Comparison of ENCODE assay signal across 8 cellular contexts in genomic region chr1:52055854-52056109, GRCh38. TPM values are rescaled to one million over a fixed set of nuclear protein-coding genes. Genes with fewer than 3 reads are reported as not detected.
DNase-seq lines count a peak whose midpoint lies in the region; ATAC-seq and TF ChIP-seq lines count a peak whose summit lies in the region.

No MANE protein-coding gene starts in this region.

- peak overlapping the region; percentile 86 for H2AFZ ChIP-seq in parathyroid adenoma

- TF ChIP-seq CTCF in Calu3 (IDR thresholded peaks at IDR 0.05; ENCODE audit: unreplicated experiment) (no peak), Panc1 (IDR thresholded peaks at IDR 0.05) (no peak), epithelial cell of proximal tubule (conservative IDR thresholded peaks at IDR 0.05; ENCODE audit: low read depth, low read length) (no peak), parathyroid adenoma (IDR thresholded peaks at IDR 0.05) (no peak)

- H3K36me3 Mint-ChIP-seq in Calu3 (ENCODE audit: insufficient read depth, unreplicated experiment), result peaks cover 83% of the 10 kb centered on the region

- peak overlapping the region; percentile 93 for H3K4me3 Mint-ChIP-seq in Calu3 (ENCODE audit: low read depth, unreplicated experiment)

- H3K27me3 Mint-ChIP-seq in Calu3 (ENCODE audit: unreplicated experiment), result no peaks in the 10 kb centered on the region

- in situ Hi-C loops in Panc1 (cut with HindIII; ENCODE audit: low pct_unique_long_range_greater_than_20kb, low sequenced_read_pairs), result no loop called here

- H3K27ac ChIP-seq in Panc1 (ENCODE audit: low read length) (peak overlapping the region; percentile 100), parathyroid adenoma (peak overlapping the region; percentile 81)

- no peaks in the 10 kb centered on the region for H3K9me3 Mint-ChIP-seq in Calu3 (ENCODE audit: low read depth, unreplicated experiment)

- H3K9me3 ChIP-seq in Panc1 (ENCODE audit: control insufficient read depth, insufficient read depth, low read depth, low read length) (no peaks in the 10 kb centered on the region), parathyroid adenoma (ENCODE audit: control insufficient read depth, low read length) (no peaks in the 10 kb centered on the region)

- H3K4me1 ChIP-seq in Panc1 (ENCODE audit: control insufficient read depth, insufficient read depth, low read length), result peaks cover 25% of the 10 kb centered on the region
- peaks cover 3% of the 10 kb centered on the region for H3K4me1 ChIP-seq in parathyroid adenoma

- H3K4me2 ChIP-seq in parathyroid adenoma (ENCODE audit: low read length), result peak overlapping the region; percentile 90

- peak overlapping the region; percentile 83 for H3K27ac Mint-ChIP-seq in Calu3 (ENCODE audit: unreplicated experiment)

- ATAC-seq in Panc1 (no peak), left colon (no peak), HG02973 (IDR thresholded peaks at IDR 0.05; ENCODE audit: unreplicated experiment) (no peak)

- H3K4me1 Mint-ChIP-seq in Calu3 (ENCODE audit: low read depth, unreplicated experiment), result peaks cover 40% of the 10 kb centered on the region

- CTCF ChIA-PET in Calu3 (lab: Charles Lee), result interaction anchor here (1.2 kb wide), 1 partner anchor 24 kb away, joined by 3 read pairs; no protein-coding TSS in a partner anchor
- CTCF ChIA-PET in Panc1 (lab: Charles Lee), result interaction anchor here (0.6 kb wide), 1 partner anchor 62 kb away, joined by 4 read pairs; no protein-coding TSS in a partner anchor

- no peak overlapping the region for H3K9ac ChIP-seq in parathyroid adenoma

- peaks cover 37% of the 10 kb centered on the region for H3K36me3 ChIP-seq in Panc1 (ENCODE audit: control insufficient read depth, insufficient read depth, low read length)
- no peaks in the 10 kb centered on the region for H3K36me3 ChIP-seq in parathyroid adenoma (ENCODE audit: control insufficient read depth, insufficient read depth, low read length)

- POLR2A ChIA-PET in Panc1 (lab: Charles Lee), result interaction anchor here (1.2 kb wide), 1 partner anchor 26 kb away, joined by 4 read pairs; no protein-coding TSS in a partner anchor

- no peak for DNase-seq in Calu3
- DNase-seq in Panc1 (ENCODE audit: low read depth, low spot score), result no peak
- no peak for DNase-seq in epithelial cell of proximal tubule (ENCODE audit: low read depth)
- DNase-seq in left colon, result no peak
- no peak for DNase-seq in stimulated activated CD4-positive, alpha-beta T cell treated with anti-CD3 and anti-CD28 coated beads, Interleukin-1b, Interleukin-23, amount 100 ng/mL, for 48 hours
- no peak for DNase-seq in cerebellar nuclear complex (lab: John Stamatoyannopoulos, UW)

- H3K27me3 ChIP-seq in Panc1 (ENCODE audit: control insufficient read depth, insufficient read depth, low read length) (no peaks in the 10 kb centered on the region), parathyroid adenoma (ENCODE audit: control insufficient read depth, insufficient read depth, low read length) (no peaks in the 10 kb centered on the region)

- H3K79me2 ChIP-seq in parathyroid adenoma, result peaks cover 12% of the 10 kb centered on the region

- intact Hi-C loops in Calu3 (cut with micrococcal nuclease; ENCODE audit: unreplicated experiment), result loop anchor here (1.0 kb wide), 1 partner anchor 22 kb away; the partner anchor contains the start of gene KTI12
- intact Hi-C loops in Panc1 (cut with micrococcal nuclease; ENCODE audit: unreplicated experiment), result no loop called here
- intact Hi-C loops in left colon (cut with DNase I, micrococcal nuclease), result no loop called here

- H3K4me3 ChIP-seq in Panc1 (ENCODE audit: low read depth in 2 of 2, low read length in 2 of 2) (peak overlapping the region; percentile 100), epithelial cell of proximal tubule (ENCODE audit: low read depth, low read length) (peak overlapping the region; percentile 81), parathyroid adenoma (ENCODE audit: low read depth, low read length) (peak overlapping the region; percentile 92)

- BruUV-seq in Calu3 (replicated peaks; lab: Mats Ljungman, UMichigan), result no TSS peak
- no TSS peak for BruUV-seq in Panc1 (replicated peaks; lab: Mats Ljungman, UMichigan)

RNA-seq across cellular contexts. Expression of gene BTF3L4, which starts 0.3 kb away (rescaled TPM):
- total RNA-seq in Calu3 (2022) (60.8 and 70.4 TPM in 2 replicates), Panc1 (2021; ENCODE audit: unreplicated experiment) (65.6 TPM), epithelial cell of proximal tubule (47.4 and 65.8 TPM in 2 replicates), left colon (10 to 100 TPM; 19.1 to 20.9 TPM)
- polyA plus RNA-seq in Panc1 (2012; ENCODE audit: insufficient read length), result 47.2 TPM

RNA-seq across cellular contexts. Expression of gene TXNDC12, which starts 0.8 kb away (rescaled TPM):
- total RNA-seq in Calu3 (2022) (51.6 and 68.9 TPM in 2 replicates), Panc1 (2021; ENCODE audit: unreplicated experiment) (77.5 TPM), epithelial cell of proximal tubule (51.7 and 85.7 TPM in 2 replicates), left colon (10 to 100 TPM; 43.9 to 46.8 TPM)
- 100.0 TPM for polyA plus RNA-seq in Panc1 (2012; ENCODE audit: insufficient read length)

RNA-seq across cellular contexts. Expression of gene KTI12, which starts 22.2 kb away (rescaled TPM):
- total RNA-seq in Calu3 (2022), result 9.1 and 11.8 TPM in 2 replicates
- total RNA-seq in Panc1 (2021; ENCODE audit: unreplicated experiment), result 13.1 TPM
- 8.2 TPM for polyA plus RNA-seq in Panc1 (2012; ENCODE audit: insufficient read length)
- total RNA-seq in epithelial cell of proximal tubule, result 10.4 and 14.4 TPM in 2 replicates
- total RNA-seq in left colon, result 1 to 10 TPM; 5.2 to 7.7 TPM
